ENCODE assay signal across 25 cellular contexts in the genomic region with DNA sequence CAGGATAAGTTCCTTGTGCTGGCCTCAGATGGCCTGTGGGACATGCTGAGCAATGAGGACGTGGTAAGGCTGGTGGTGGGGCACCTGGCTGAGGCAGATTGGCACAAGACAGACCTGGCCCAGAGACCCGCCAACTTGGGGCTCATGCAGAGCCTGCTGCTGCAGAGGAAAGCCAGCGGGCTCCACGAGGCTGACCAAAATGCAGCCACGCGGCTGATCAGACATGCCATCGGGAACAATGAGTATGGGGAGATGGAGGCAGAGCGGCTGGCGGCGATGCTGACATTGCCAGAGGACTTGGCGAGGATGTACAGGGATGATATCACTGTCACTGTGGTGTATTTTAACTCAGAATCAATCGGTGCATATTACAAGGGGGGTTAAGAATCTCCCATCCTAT. TPM values are rescaled to one million over a fixed set of nuclear protein-coding genes. Genes with fewer than 3 reads are reported as not detected.
DNase-seq lines count a peak whose midpoint lies in the region; FAIRE-seq and TF ChIP-seq lines count a peak whose summit lies in the region.
"Had no signal": no experiment of that assay in that cellular context is flagged by ENCODE, and none has a peak within 500 bp of the region (broad histone marks: within the 10 kb centered on the region; RNA-seq: fewer than 3 reads in every experiment).

No MANE protein-coding gene starts in this region.

- H2BK5ac ChIP-seq in H1 (ENCODE audit: low read depth, low read length), result no peak overlapping the region

- H3K36me3 Mint-ChIP-seq in mesothelial cell of epicardium (peaks cover 12% of the 10 kb centered on the region), type B pancreatic cell (peaks cover 10% of the 10 kb centered on the region)
- H3K36me3 Mint-ChIP-seq in activated CD4-positive, alpha-beta memory T cell treated with anti-CD3 and anti-CD28 coated beads, Interleukin-2, amount 10 ng/mL, durations not matched to agents 7 days and 5 days (ENCODE audit: low read depth), result peaks cover 35% of the 10 kb centered on the region

- peaks cover 43% of the 10 kb centered on the region for H3K4me1 ChIP-seq in Loucy (ENCODE audit: insufficient read depth, low read length, poor library complexity, severe bottlenecking)
- H3K4me1 ChIP-seq in H1 (replicated peaks in 1 of 4; ENCODE audit: control insufficient read depth in 3 of 4, insufficient read depth in 4 of 4, low read length in 3 of 4), result peaks cover 0 to 5% (median under 1%) of the 10 kb centered on the region in 4 experiments; a peak in 3 of 7 replicates
- peaks cover 0 to 4% of the 10 kb centered on the region in 2 donors for H3K4me1 ChIP-seq in small intestine (ENCODE audit: control insufficient read depth in 2 of 2, insufficient read depth in 1 of 2, low read depth in 1 of 2, low read length in 1 of 2)

- 93% methylated on average over 12 of the region's 12 CpGs; no CpG with 5 or more reads in 1 of the 2 experiments for WGBS in H1 (ENCODE audit: extremely low coverage in 1 of 2, insufficient coverage in 1 of 2, insufficient read length in 1 of 2, insufficient replicate concordance in 2 of 2, low coverage in 1 of 2, low lambda C conversion rate in 2 of 2, missing lambda C conversion rate in 1 of 2), 2 experiments
- 90 to 91% (median 90%) methylated on average over 12 of the region's 12 CpGs for WGBS in small intestine, 3 donors

- H3K4me3 ChIP-seq in Loucy (ENCODE audit: low read length, poor library complexity, severe bottlenecking) (peak overlapping the region; percentile 2), H1 (ENCODE audit: extremely low read depth in 1 of 4, insufficient read depth in 2 of 4, low read depth in 3 of 4, low read length in 4 of 4) (no peak overlapping the region), small intestine (ENCODE audit: low read depth in 1 of 2, low read length in 2 of 2) (no peak overlapping the region)
- H3K4me3 ChIP-seq: BLaER1 had no signal

- H3K56ac ChIP-seq in H1 (replicated peaks; ENCODE audit: insufficient read length, low read depth, low read length), result no peak overlapping the region

- CTCF ChIA-PET in H1 (lab: Charles Lee; ENCODE audit: partially characterized antibody), result interaction anchor here (1.3 to 42.0 kb wide), 4 partner anchors 10 to 30 kb away, joined by 4 to 1009 read pairs (median 5); partner anchors contain the start of genes CDH16 and RRAD
- CTCF ChIA-PET in activated CD4-positive, alpha-beta memory T cell treated with anti-CD3 and anti-CD28 coated beads, Interleukin-2, amount 10 ng/mL, durations not matched to agents 7 days and 5 days (lab: Charles Lee), result interaction anchor here (1.3 to 1.7 kb wide), 2 partner anchors 10 to 17 kb away, joined by 4 to 7 read pairs; no protein-coding TSS in a partner anchor

- no peak overlapping the region for H2BK20ac ChIP-seq in H1 (ENCODE audit: low read length)

- no peak overlapping the region for H2AK5ac ChIP-seq in H1 (ENCODE audit: low read depth, low read length)

- intact Hi-C loops in head of caudate nucleus (cut with DNase I), result no loop called here

- no peaks in the 10 kb centered on the region for H3K9me2 ChIP-seq in Loucy (replicated peaks; ENCODE audit: low read depth, low read length)

- no peak for TF ChIP-seq POLR2A in H1 (IDR thresholded peaks at IDR 0.05; ENCODE audit: control extremely low read depth in 1 of 2, low read depth in 2 of 2, low read length in 2 of 2)

- H3K79me2 ChIP-seq in Loucy (ENCODE audit: insufficient read depth, low read length) (peaks cover 71% of the 10 kb centered on the region), H1 (ENCODE audit: control insufficient read depth in 1 of 2, insufficient read depth in 2 of 2, low read length in 2 of 2) (peaks cover 0 to 30% of the 10 kb centered on the region in 2 experiments; a peak in 3 of 4 replicates)

- H3K4ac ChIP-seq in H1 (replicated peaks; ENCODE audit: insufficient read length, low read depth, low read length), result no peak overlapping the region

- H3K9me3 Mint-ChIP-seq in mesothelial cell of epicardium (no peaks in the 10 kb centered on the region), type B pancreatic cell (no peaks in the 10 kb centered on the region)
- no peaks in the 10 kb centered on the region for H3K9me3 Mint-ChIP-seq in activated CD4-positive, alpha-beta memory T cell treated with anti-CD3 and anti-CD28 coated beads, Interleukin-2, amount 10 ng/mL, durations not matched to agents 7 days and 5 days
- H3K9me3 Mint-ChIP-seq: CD4-positive, CD25-positive, alpha-beta regulatory T cell; IgD-negative memory B cell had no signal

- H3K18ac ChIP-seq in H1 (ENCODE audit: extremely low read depth, low read length), result no peak overlapping the region

- H3K27me3 Mint-ChIP-seq in mesothelial cell of epicardium (ENCODE audit: low read depth), result no peaks in the 10 kb centered on the region
- no peaks in the 10 kb centered on the region for H3K27me3 Mint-ChIP-seq in type B pancreatic cell
- no peaks in the 10 kb centered on the region for H3K27me3 Mint-ChIP-seq in activated CD4-positive, alpha-beta memory T cell treated with anti-CD3 and anti-CD28 coated beads, Interleukin-2, amount 10 ng/mL, durations not matched to agents 7 days and 5 days
- H3K27me3 Mint-ChIP-seq: CD4-positive, CD25-positive, alpha-beta regulatory T cell; IgD-negative memory B cell had no signal

- H3K4me1 Mint-ChIP-seq in mesothelial cell of epicardium, result peaks cover 36% of the 10 kb centered on the region
- peaks cover under 1% of the 10 kb centered on the region for H3K4me1 Mint-ChIP-seq in type B pancreatic cell (ENCODE audit: unreplicated experiment)
- H3K4me1 Mint-ChIP-seq in activated CD4-positive, alpha-beta memory T cell treated with anti-CD3 and anti-CD28 coated beads, Interleukin-2, amount 10 ng/mL, durations not matched to agents 7 days and 5 days, result peaks cover 43% of the 10 kb centered on the region

- H2AFZ ChIP-seq in Loucy (ENCODE audit: low read length) (no peak overlapping the region), H1 (ENCODE audit: low read length) (no peak overlapping the region)

- peaks cover 12% of the 10 kb centered on the region for H3K79me1 ChIP-seq in H1 (ENCODE audit: low read depth, low read length)

- TF ChIP-seq EP300 in H1 (IDR thresholded peaks at IDR 0.05; ENCODE audit: borderline replicate concordance in 1 of 2, low read depth in 2 of 2, low read length in 2 of 2), result no peak

- no peak for TF ChIP-seq RAD21 in H1 (IDR thresholded peaks at IDR 0.05 in 1 of 2, conservative IDR thresholded peaks at IDR 0.05 in 1 of 2; ENCODE audit: low read depth in 2 of 2, low read length in 2 of 2)

- H3K14ac ChIP-seq in H1 (ENCODE audit: insufficient read length), result no peak overlapping the region

- H3K36me3 ChIP-seq in Loucy (ENCODE audit: insufficient read depth, low read length) (peaks cover 20% of the 10 kb centered on the region; the same call in 1 of the 2 replicates), H1 (ENCODE audit: control insufficient read depth in 2 of 4, insufficient read depth in 4 of 4, low read length in 3 of 4) (peaks cover 10 to 34% (median 22%) of the 10 kb centered on the region in 4 experiments), small intestine (ENCODE audit: control insufficient read depth in 2 of 2, insufficient read depth in 2 of 2, low read length in 2 of 2) (peaks cover 7 to 15% of the 10 kb centered on the region in 2 donors)

- peaks cover 3% of the 10 kb centered on the region; the same call in 1 of the 2 replicates for H3K23me2 ChIP-seq in H1 (ENCODE audit: low read depth, low read length)

- no peak overlapping the region for H3K23ac ChIP-seq in H1 (ENCODE audit: insufficient read length)

- no peak overlapping the region for H2BK120ac ChIP-seq in H1 (replicated peaks; ENCODE audit: low read depth, low read length)

- no peak overlapping the region for H3K27ac ChIP-seq in H1 (ENCODE audit: low read depth, low read length)
- H3K27ac ChIP-seq in small intestine (ENCODE audit: low read depth in 1 of 2, low read length in 1 of 2), result no peak overlapping the region
- H3K27ac ChIP-seq: BLaER1, RWPE1 had no signal

- H3K27me3 ChIP-seq in Loucy (ENCODE audit: insufficient read depth, low read length, poor library complexity, severe bottlenecking), result no peaks in the 10 kb centered on the region
- H3K27me3 ChIP-seq in H1 (replicated peaks in 1 of 4; ENCODE audit: control insufficient read depth in 3 of 4, extremely low read depth in 1 of 4, insufficient read depth in 3 of 4, low read length in 3 of 4), result no peaks in the 10 kb centered on the region
- no peaks in the 10 kb centered on the region for H3K27me3 ChIP-seq in small intestine (ENCODE audit: control insufficient read depth in 2 of 2, insufficient read depth in 2 of 2, low read length in 2 of 2)
- H3K27me3 ChIP-seq: BLaER1 had no signal

- no peak overlapping the region for H2BK12ac ChIP-seq in H1 (ENCODE audit: low read depth, low read length)

- peaks cover 39% of the 10 kb centered on the region for H4K20me1 ChIP-seq in Loucy (ENCODE audit: insufficient read depth, low read length, poor library complexity, severe bottlenecking)
- H4K20me1 ChIP-seq in H1 (replicated peaks in 1 of 2; ENCODE audit: control insufficient read depth in 1 of 2, insufficient read depth in 2 of 2, low read length in 2 of 2), result peaks cover 7 to 19% of the 10 kb centered on the region in 2 experiments

- no peak for FAIRE-seq in H1 (lab: Jason Lieb, UNC)
- no peak for FAIRE-seq in small intestine (lab: Jason Lieb, UNC)
- FAIRE-seq: A204.1, D721Med, GM19239 had no signal

- no peaks in the 10 kb centered on the region for H3F3A ChIP-seq in Loucy (ENCODE audit: low read depth)

- H3K4me2 ChIP-seq in Loucy (ENCODE audit: low read depth, low read length, poor library complexity, severe bottlenecking) (peak overlapping the region; percentile 35), H1 (ENCODE audit: insufficient read depth in 1 of 2, low read depth in 2 of 2, low read length in 2 of 2) (no peak overlapping the region)

- DNase-seq in H1 (ENCODE audit: low read depth in 1 of 2, low spot score in 2 of 2) (no peak), mesothelial cell of epicardium (ENCODE audit: low spot score in 2 of 2, unreplicated experiment in 2 of 2) (no peak), type B pancreatic cell (ENCODE audit: extremely low spot score, unreplicated experiment) (no peak), small intestine (no peak), head of caudate nucleus (no peak)
- DNase-seq in activated CD4-positive, alpha-beta memory T cell treated with anti-CD3 and anti-CD28 coated beads, Interleukin-2, amount 10 ng/mL, durations not matched to agents 7 days and 5 days, result no peak
- DNase-seq: CD4-positive, CD25-positive, alpha-beta regulatory T cell; H7; NCI-H1092; NCI-H1417 treated with DMSO at 0.1 percent for 48 hours; NCI-H1694 treated with DMSO at 0.1 percent for 48 hours; NCI-H2081; NCI-H2227 treated with DMSO at 0.1 percent for 48 hours; NCI-H526 treated with DMSO at 0.1 percent for 48 hours; SHP77 had no signal

- TF ChIP-seq CTCF in Loucy (conservative IDR thresholded peaks at IDR 0.05; ENCODE audit: low read length) (no peak), H1 (IDR thresholded peaks at IDR 0.05; ENCODE audit: control extremely low read depth in 1 of 3, insufficient read depth in 1 of 3, low read depth in 1 of 3, low read length in 3 of 3) (no peak), mesothelial cell of epicardium (IDR thresholded peaks at IDR 0.05; ENCODE audit: unreplicated experiment) (no peak), type B pancreatic cell (conservative IDR thresholded peaks at IDR 0.05) (no peak)

- H3K9me3 ChIP-seq in Loucy (ENCODE audit: insufficient read depth, low read depth, low read length), result no peaks in the 10 kb centered on the region
- no peaks in the 10 kb centered on the region for H3K9me3 ChIP-seq in H1 (ENCODE audit: insufficient read depth in 2 of 2, low read depth in 1 of 2, low read length in 1 of 2)
- no peaks in the 10 kb centered on the region for H3K9me3 ChIP-seq in small intestine (ENCODE audit: control insufficient read depth, low read depth)
- H3K9me3 ChIP-seq: BLaER1 had no signal

- no peak overlapping the region for H3K9ac ChIP-seq in Loucy (ENCODE audit: low read depth, low read length, poor library complexity, severe bottlenecking)
- no peak overlapping the region for H3K9ac ChIP-seq in H1 (replicated peaks in 1 of 4; ENCODE audit: extremely low read depth in 1 of 4, low read depth in 3 of 4, low read length in 3 of 4)
- H3K9ac ChIP-seq: BLaER1 had no signal

- 0 out of 2 replicates have a peak overlapping the region, but pooled peaks have one; percentile 18 for H4K8ac ChIP-seq in H1 (ENCODE audit: extremely low read depth, insufficient read depth, low read length)

- H3K4me3 Mint-ChIP-seq in mesothelial cell of epicardium (no peak overlapping the region), type B pancreatic cell (peak overlapping the region; percentile 53)
- no peak overlapping the region for H3K4me3 Mint-ChIP-seq in activated CD4-positive, alpha-beta memory T cell treated with anti-CD3 and anti-CD28 coated beads, Interleukin-2, amount 10 ng/mL, durations not matched to agents 7 days and 5 days
- H3K4me3 Mint-ChIP-seq: IgD-negative memory B cell had no signal

- H4K91ac ChIP-seq in H1 (replicated peaks; ENCODE audit: insufficient read length, low read length), result no peak overlapping the region

- POLR2A ChIA-PET in H1 (lab: Charles Lee; ENCODE audit: partially characterized antibody), result interaction anchor here (1.2 to 1.5 kb wide), 2 partner anchors 10 to 22 kb away, joined by 3 to 4 read pairs; no protein-coding TSS in a partner anchor
- POLR2A ChIA-PET in activated CD4-positive, alpha-beta memory T cell treated with anti-CD3 and anti-CD28 coated beads, Interleukin-2, amount 10 ng/mL, durations not matched to agents 7 days and 5 days (lab: Charles Lee), result interaction anchor here (1.1 kb wide), 1 partner anchor 543 kb away, joined by 3 read pairs; no protein-coding TSS in a partner anchor

- no peak overlapping the region for H2BK15ac ChIP-seq in H1 (ENCODE audit: low read length)

- H4K5ac ChIP-seq in H1 (ENCODE audit: insufficient read length, low read depth, low read length), result no peak overlapping the region

- H3K27ac Mint-ChIP-seq in mesothelial cell of epicardium, result peak overlapping the region; percentile 82
- H3K27ac Mint-ChIP-seq in type B pancreatic cell, result peak overlapping the region; percentile 63
- H3K27ac Mint-ChIP-seq in activated CD4-positive, alpha-beta memory T cell treated with anti-CD3 and anti-CD28 coated beads, Interleukin-2, amount 10 ng/mL, durations not matched to agents 7 days and 5 days, result no peak overlapping the region
- H3K27ac Mint-ChIP-seq: CD4-positive, CD25-positive, alpha-beta regulatory T cell; IgD-negative memory B cell had no signal

RNA-seq across cellular contexts. Expression of gene PDP2, which starts 5.2 kb away (rescaled TPM):
- total RNA-seq in H1 (2021; fragmentation: NEBNext Ultra II Directional; extraction: Animal tissue kit (Norgen Biotek cat#: 25700)), result 36.0 and 36.5 TPM in 2 replicates
- polyA plus RNA-seq in H1 (2011; rRNA removed) (10.1 and 11.7 TPM in 2 replicates), small intestine (1 to 10 TPM; 1.6 to 6.0 (median 2.7) TPM)
- 15.6 TPM for polyA plus RNA-seq in H1 (2011; cell fraction: cytosol; rRNA removed)
- polyA plus RNA-seq in H1 (2011; cell fraction: nucleus; rRNA removed), result 20.5 TPM
- polyA plus RNA-seq in H1 (2012, experiment 1 of 2), result 10.6 to 16.3 TPM (median 15.7 TPM) in 4 replicates
- polyA plus RNA-seq in H1 (2012, experiment 2 of 2), result 14.4 TPM
- 13.5 TPM for polyA plus RNA-seq in H1 (2013, experiment 1 of 2)
- polyA plus RNA-seq in H1 (2013, experiment 2 of 2), result 12.7 TPM
- polyA minus RNA-seq in H1 (2011; rRNA and poly(A)+ RNA removed), result 97.6 and 123 TPM in 2 replicates
- polyA minus RNA-seq in H1 (2011; cell fraction: cytosol; rRNA and poly(A)+ RNA removed), result 19.5 TPM
- 28.7 TPM for polyA minus RNA-seq in H1 (2011; cell fraction: nucleus; rRNA and poly(A)+ RNA removed)
- total RNA-seq in mesothelial cell of epicardium (16.7 to 17.4 TPM (median 16.9 TPM) in 3 replicates), type B pancreatic cell (ENCODE audit: low replicate concordance) (16.1 and 18.5 TPM in 2 replicates)
- 10 to 100 TPM; 30.7 to 33.9 TPM for total RNA-seq in activated CD4-positive, alpha-beta memory T cell treated with anti-CD3 and anti-CD28 coated beads, Interleukin-2, amount 10 ng/mL, durations not matched to agents 7 days and 5 days

RNA-seq across cellular contexts. Expression of gene CDH16, which starts 33.2 kb away (rescaled TPM):
- not detected in 2 replicates for total RNA-seq in H1 (2021; fragmentation: NEBNext Ultra II Directional; extraction: Animal tissue kit (Norgen Biotek cat#: 25700))
- polyA plus RNA-seq in H1 (2011; rRNA removed) (not detected in 2 replicates), small intestine (1 to 10 TPM in 2 of 3 donors, under 1 TPM in 1; 0.91 to 5.4 (median 3.5) TPM)
- polyA plus RNA-seq in H1 (2011; cell fraction: cytosol; rRNA removed), result not detected
- polyA plus RNA-seq in H1 (2011; cell fraction: nucleus; rRNA removed), result not detected
- not detected in 4 replicates for polyA plus RNA-seq in H1 (2012, experiment 1 of 2)
- polyA plus RNA-seq in H1 (2012, experiment 2 of 2), result not detected
- not detected for polyA plus RNA-seq in H1 (2013, experiment 1 of 2)
- not detected for polyA plus RNA-seq in H1 (2013, experiment 2 of 2)
- not detected in 2 replicates for polyA minus RNA-seq in H1 (2011; rRNA and poly(A)+ RNA removed)
- not detected for polyA minus RNA-seq in H1 (2011; cell fraction: cytosol; rRNA and poly(A)+ RNA removed)
- not detected for polyA minus RNA-seq in H1 (2011; cell fraction: nucleus; rRNA and poly(A)+ RNA removed)
- total RNA-seq in mesothelial cell of epicardium (not detected in 3 replicates), type B pancreatic cell (ENCODE audit: low replicate concordance) (0.55 and 1.7 TPM in 2 replicates)
- total RNA-seq in activated CD4-positive, alpha-beta memory T cell treated with anti-CD3 and anti-CD28 coated beads, Interleukin-2, amount 10 ng/mL, durations not matched to agents 7 days and 5 days, result not detected
- total RNA-seq: CD4-positive, CD25-positive, alpha-beta regulatory T cell; H7; NCI-H460; SK-MEL-5 had no signal
- polyA plus RNA-seq: AG04450; CD4-positive, CD25-positive, alpha-beta regulatory T cell; IgD-negative memory B cell had no signal

RNA-seq across cellular contexts. Expression of gene RRAD, which starts 39.8 kb away (rescaled TPM):
- not detected in 2 replicates for total RNA-seq in H1 (2021; fragmentation: NEBNext Ultra II Directional; extraction: Animal tissue kit (Norgen Biotek cat#: 25700))
- polyA plus RNA-seq in H1 (2011; rRNA removed) (0.08 and 0.17 TPM in 2 replicates), small intestine (10 to 100 TPM in 1 of 3 donors, 1 to 10 TPM in 2; 2.2 to 10.9 (median 4.9) TPM)
- 0.26 TPM for polyA plus RNA-seq in H1 (2011; cell fraction: cytosol; rRNA removed)
- polyA plus RNA-seq in H1 (2011; cell fraction: nucleus; rRNA removed), result 0.57 TPM
- 0.16 to 0.83 TPM (median 0.18 TPM) in 3 of 4 replicates, not detected in the other for polyA plus RNA-seq in H1 (2012, experiment 1 of 2)
- polyA plus RNA-seq in H1 (2012, experiment 2 of 2), result 0.16 TPM
- polyA plus RNA-seq in H1 (2013, experiment 1 of 2), result 0.08 TPM
- 0.09 TPM for polyA plus RNA-seq in H1 (2013, experiment 2 of 2)
- polyA minus RNA-seq in H1 (2011; rRNA and poly(A)+ RNA removed), result not detected in 2 replicates
- not detected for polyA minus RNA-seq in H1 (2011; cell fraction: cytosol; rRNA and poly(A)+ RNA removed)
- not detected for polyA minus RNA-seq in H1 (2011; cell fraction: nucleus; rRNA and poly(A)+ RNA removed)
- total RNA-seq in mesothelial cell of epicardium (2.7 to 3.7 TPM (median 2.9 TPM) in 3 replicates), type B pancreatic cell (ENCODE audit: low replicate concordance) (1.3 and 2.5 TPM in 2 replicates)
- 1 to 10 TPM; 1.0 to 1.3 TPM for total RNA-seq in activated CD4-positive, alpha-beta memory T cell treated with anti-CD3 and anti-CD28 coated beads, Interleukin-2, amount 10 ng/mL, durations not matched to agents 7 days and 5 days
- total RNA-seq: SK-MEL-5 had no signal
- polyA plus RNA-seq: CD4-positive, CD25-positive, alpha-beta regulatory T cell; IgD-negative memory B cell had no signal

RNA-seq across cellular contexts. Expression of gene CA7, which starts 41.3 kb away (rescaled TPM):
- 1.7 and 1.8 TPM in 2 replicates for total RNA-seq in H1 (2021; fragmentation: NEBNext Ultra II Directional; extraction: Animal tissue kit (Norgen Biotek cat#: 25700))
- polyA plus RNA-seq in H1 (2011; rRNA removed), result 2.7 and 4.7 TPM in 2 replicates
- 3.2 TPM for polyA plus RNA-seq in H1 (2011; cell fraction: cytosol; rRNA removed)
- 3.4 TPM for polyA plus RNA-seq in H1 (2011; cell fraction: nucleus; rRNA removed)
- 0.81 to 2.5 TPM (median 2.0 TPM) in 4 replicates for polyA plus RNA-seq in H1 (2012, experiment 1 of 2)
- polyA plus RNA-seq in H1 (2012, experiment 2 of 2), result 2.0 TPM
- 1.6 TPM for polyA plus RNA-seq in H1 (2013, experiment 1 of 2)
- 1.4 TPM for polyA plus RNA-seq in H1 (2013, experiment 2 of 2)
- polyA minus RNA-seq in H1 (2011; rRNA and poly(A)+ RNA removed), result 2.0 and 2.6 TPM in 2 replicates
- 1.5 TPM for polyA minus RNA-seq in H1 (2011; cell fraction: cytosol; rRNA and poly(A)+ RNA removed)
- polyA minus RNA-seq in H1 (2011; cell fraction: nucleus; rRNA and poly(A)+ RNA removed), result 1.00 TPM
- not detected in 3 replicates for total RNA-seq in mesothelial cell of epicardium
- 0.70 and 1.2 TPM in 2 replicates for total RNA-seq in type B pancreatic cell (ENCODE audit: low replicate concordance)
- under 1 TPM in 1 of 2 experiments, not detected in 1; 0.13 TPM for total RNA-seq in activated CD4-positive, alpha-beta memory T cell treated with anti-CD3 and anti-CD28 coated beads, Interleukin-2, amount 10 ng/mL, durations not matched to agents 7 days and 5 days
- polyA plus RNA-seq in small intestine, result 10 to 100 TPM in 2 of 3 donors, 1 to 10 TPM in 1; 6.4 to 89.7 (median 49.4) TPM
- total RNA-seq: CD4-positive, CD25-positive, alpha-beta regulatory T cell; NCI-H460; SK-MEL-5 had no signal
- polyA plus RNA-seq: AG04450; CD4-positive, CD25-positive, alpha-beta regulatory T cell; IgD-negative memory B cell had no signal

RNA-seq across cellular contexts. Expression of gene CIAO2B, which starts 48.7 kb away (rescaled TPM):
- 65.6 and 71.3 TPM in 2 replicates for total RNA-seq in H1 (2021; fragmentation: NEBNext Ultra II Directional; extraction: Animal tissue kit (Norgen Biotek cat#: 25700))
- polyA plus RNA-seq in H1 (2011; rRNA removed) (248 and 256 TPM in 2 replicates), small intestine (100 to 1,000 TPM; 219 to 274 (median 245) TPM)
- polyA plus RNA-seq in H1 (2011; cell fraction: cytosol; rRNA removed), result 191 TPM
- 156 TPM for polyA plus RNA-seq in H1 (2011; cell fraction: nucleus; rRNA removed)
- 67.2 to 137 TPM (median 134 TPM) in 4 replicates for polyA plus RNA-seq in H1 (2012, experiment 1 of 2)
- polyA plus RNA-seq in H1 (2012, experiment 2 of 2), result 152 TPM
- 82.5 TPM for polyA plus RNA-seq in H1 (2013, experiment 1 of 2)
- 88.9 TPM for polyA plus RNA-seq in H1 (2013, experiment 2 of 2)
- 69.6 and 94.4 TPM in 2 replicates for polyA minus RNA-seq in H1 (2011; rRNA and poly(A)+ RNA removed)
- polyA minus RNA-seq in H1 (2011; cell fraction: cytosol; rRNA and poly(A)+ RNA removed), result 53.9 TPM
- 28.7 TPM for polyA minus RNA-seq in H1 (2011; cell fraction: nucleus; rRNA and poly(A)+ RNA removed)
- total RNA-seq in mesothelial cell of epicardium (52.1 to 56.1 TPM (median 54.5 TPM) in 3 replicates), type B pancreatic cell (ENCODE audit: low replicate concordance) (71.3 and 74.2 TPM in 2 replicates)
- 100 to 1,000 TPM; 116 to 121 TPM for total RNA-seq in activated CD4-positive, alpha-beta memory T cell treated with anti-CD3 and anti-CD28 coated beads, Interleukin-2, amount 10 ng/mL, durations not matched to agents 7 days and 5 days
